Comparison of ENCODE assay signal across 2 cellular contexts in the genomic region with DNA sequence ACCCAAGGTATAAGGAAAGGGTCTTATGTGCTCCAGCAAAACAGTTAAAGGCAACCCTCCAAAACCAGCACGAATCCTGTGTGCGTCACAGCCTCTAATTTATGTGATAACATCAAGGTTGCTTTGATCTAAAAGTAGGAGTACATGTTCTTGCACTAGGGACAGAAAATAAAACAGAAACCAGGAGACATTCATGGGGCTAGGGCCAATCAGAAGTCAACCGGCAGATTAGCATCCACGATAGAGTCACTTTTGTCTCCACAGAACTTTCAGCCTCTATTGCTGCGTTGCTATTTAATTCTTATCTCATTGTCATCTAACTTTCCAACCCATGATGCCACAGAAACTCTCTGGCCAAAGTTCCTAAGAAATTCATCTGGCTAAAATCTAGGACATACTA.
TF ChIP-seq lines count a peak whose summit lies in the region.

No MANE protein-coding gene starts in this region.

TF ChIP-seq in SK-N-SH treated with all-trans-retinoic acid at 6 μM for 48 hours, 23 proteins besides CTCF, POLR2A, EP300 and RAD21 (continued from another document):
- TF ChIP-seq TCF4 (CRISPR knock-in tag; IDR thresholded peaks at IDR 0.05; ENCODE audit: borderline replicate concordance) (no peak), ISL1 (CRISPR knock-in tag; IDR thresholded peaks at IDR 0.05) (no peak), ZC3H10 (CRISPR knock-in tag; IDR thresholded peaks at IDR 0.05) (no peak)
- TF ChIP-seq, protein P1, sequence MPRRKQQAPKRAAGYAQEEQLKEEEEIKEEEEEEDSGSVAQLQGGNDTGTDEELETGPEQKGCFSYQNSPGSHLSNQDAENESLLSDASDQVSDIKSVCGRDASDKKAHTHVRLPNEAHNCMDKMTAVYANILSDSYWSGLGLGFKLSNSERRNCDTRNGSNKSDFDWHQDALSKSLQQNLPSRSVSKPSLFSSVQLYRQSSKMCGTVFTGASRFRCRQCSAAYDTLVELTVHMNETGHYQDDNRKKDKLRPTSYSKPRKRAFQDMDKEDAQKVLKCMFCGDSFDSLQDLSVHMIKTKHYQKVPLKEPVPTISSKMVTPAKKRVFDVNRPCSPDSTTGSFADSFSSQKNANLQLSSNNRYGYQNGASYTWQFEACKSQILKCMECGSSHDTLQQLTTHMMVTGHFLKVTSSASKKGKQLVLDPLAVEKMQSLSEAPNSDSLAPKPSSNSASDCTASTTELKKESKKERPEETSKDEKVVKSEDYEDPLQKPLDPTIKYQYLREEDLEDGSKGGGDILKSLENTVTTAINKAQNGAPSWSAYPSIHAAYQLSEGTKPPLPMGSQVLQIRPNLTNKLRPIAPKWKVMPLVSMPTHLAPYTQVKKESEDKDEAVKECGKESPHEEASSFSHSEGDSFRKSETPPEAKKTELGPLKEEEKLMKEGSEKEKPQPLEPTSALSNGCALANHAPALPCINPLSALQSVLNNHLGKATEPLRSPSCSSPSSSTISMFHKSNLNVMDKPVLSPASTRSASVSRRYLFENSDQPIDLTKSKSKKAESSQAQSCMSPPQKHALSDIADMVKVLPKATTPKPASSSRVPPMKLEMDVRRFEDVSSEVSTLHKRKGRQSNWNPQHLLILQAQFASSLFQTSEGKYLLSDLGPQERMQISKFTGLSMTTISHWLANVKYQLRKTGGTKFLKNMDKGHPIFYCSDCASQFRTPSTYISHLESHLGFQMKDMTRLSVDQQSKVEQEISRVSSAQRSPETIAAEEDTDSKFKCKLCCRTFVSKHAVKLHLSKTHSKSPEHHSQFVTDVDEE (CRISPR knock-in tag; IDR thresholded peaks at IDR 0.05): no peak
TF ChIP-seq in SK-N-SH treated with all-trans-retinoic acid at 6 μM for 48 hours: peak in this region for 0.

TF ChIP-seq in SK-N-SH, 30 proteins besides CTCF, POLR2A, EP300 and RAD21 (continued from another document):
- TF ChIP-seq, protein P2, sequence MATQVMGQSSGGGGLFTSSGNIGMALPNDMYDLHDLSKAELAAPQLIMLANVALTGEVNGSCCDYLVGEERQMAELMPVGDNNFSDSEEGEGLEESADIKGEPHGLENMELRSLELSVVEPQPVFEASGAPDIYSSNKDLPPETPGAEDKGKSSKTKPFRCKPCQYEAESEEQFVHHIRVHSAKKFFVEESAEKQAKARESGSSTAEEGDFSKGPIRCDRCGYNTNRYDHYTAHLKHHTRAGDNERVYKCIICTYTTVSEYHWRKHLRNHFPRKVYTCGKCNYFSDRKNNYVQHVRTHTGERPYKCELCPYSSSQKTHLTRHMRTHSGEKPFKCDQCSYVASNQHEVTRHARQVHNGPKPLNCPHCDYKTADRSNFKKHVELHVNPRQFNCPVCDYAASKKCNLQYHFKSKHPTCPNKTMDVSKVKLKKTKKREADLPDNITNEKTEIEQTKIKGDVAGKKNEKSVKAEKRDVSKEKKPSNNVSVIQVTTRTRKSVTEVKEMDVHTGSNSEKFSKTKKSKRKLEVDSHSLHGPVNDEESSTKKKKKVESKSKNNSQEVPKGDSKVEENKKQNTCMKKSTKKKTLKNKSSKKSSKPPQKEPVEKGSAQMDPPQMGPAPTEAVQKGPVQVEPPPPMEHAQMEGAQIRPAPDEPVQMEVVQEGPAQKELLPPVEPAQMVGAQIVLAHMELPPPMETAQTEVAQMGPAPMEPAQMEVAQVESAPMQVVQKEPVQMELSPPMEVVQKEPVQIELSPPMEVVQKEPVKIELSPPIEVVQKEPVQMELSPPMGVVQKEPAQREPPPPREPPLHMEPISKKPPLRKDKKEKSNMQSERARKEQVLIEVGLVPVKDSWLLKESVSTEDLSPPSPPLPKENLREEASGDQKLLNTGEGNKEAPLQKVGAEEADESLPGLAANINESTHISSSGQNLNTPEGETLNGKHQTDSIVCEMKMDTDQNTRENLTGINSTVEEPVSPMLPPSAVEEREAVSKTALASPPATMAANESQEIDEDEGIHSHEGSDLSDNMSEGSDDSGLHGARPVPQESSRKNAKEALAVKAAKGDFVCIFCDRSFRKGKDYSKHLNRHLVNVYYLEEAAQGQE (IDR thresholded peaks at IDR 0.05; ENCODE audit: low read depth, low read length): no peak
- TF ChIP-seq SMC3 (IDR thresholded peaks at IDR 0.05; ENCODE audit: low read depth, low read length): no peak
- TF ChIP-seq, protein P3, sequence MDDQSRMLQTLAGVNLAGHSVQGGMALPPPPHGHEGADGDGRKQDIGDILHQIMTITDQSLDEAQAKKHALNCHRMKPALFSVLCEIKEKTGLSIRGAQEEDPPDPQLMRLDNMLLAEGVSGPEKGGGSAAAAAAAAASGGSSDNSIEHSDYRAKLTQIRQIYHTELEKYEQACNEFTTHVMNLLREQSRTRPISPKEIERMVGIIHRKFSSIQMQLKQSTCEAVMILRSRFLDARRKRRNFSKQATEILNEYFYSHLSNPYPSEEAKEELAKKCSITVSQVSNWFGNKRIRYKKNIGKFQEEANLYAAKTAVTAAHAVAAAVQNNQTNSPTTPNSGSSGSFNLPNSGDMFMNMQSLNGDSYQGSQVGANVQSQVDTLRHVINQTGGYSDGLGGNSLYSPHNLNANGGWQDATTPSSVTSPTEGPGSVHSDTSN (IDR thresholded peaks at IDR 0.05): no peak
TF ChIP-seq in SK-N-SH: peak in this region for 0.
